1 cellular context compared by ENCODE assay signal in the genomic region with DNA sequence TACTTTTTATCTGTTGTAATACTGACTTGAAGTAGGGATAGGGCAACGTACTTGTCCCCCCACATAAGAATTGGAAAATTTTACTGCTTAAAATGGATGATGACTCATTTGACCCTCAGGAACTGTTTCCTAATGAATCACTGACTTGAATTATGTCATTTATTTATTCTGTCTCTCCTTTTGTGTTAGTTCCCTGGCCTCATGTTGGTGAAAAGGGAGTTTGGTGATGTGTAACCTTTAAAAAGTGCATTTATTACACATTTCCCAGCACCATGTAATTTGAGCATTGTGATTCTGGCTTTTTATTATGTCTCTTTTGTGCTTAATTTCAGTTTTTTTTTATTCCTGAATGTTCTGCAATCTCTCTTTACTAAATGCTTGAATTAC.
A peak's percentile ranks its signal among the peaks of the same experiment; 100 is the strongest.
TF ChIP-seq lines count a peak whose summit lies in the region.

No MANE protein-coding gene starts in this region.

TF ChIP-seq in HEK293, 187 proteins besides CTCF, POLR2A, EP300 and RAD21 (continued from another document and continues in another):
- TF ChIP-seq ZNF214 (tag by site-specific recombination; IDR thresholded peaks at IDR 0.05; ENCODE audit: borderline replicate concordance) (no peak), ZNF114 (tag by site-specific recombination; IDR thresholded peaks at IDR 0.05) (no peak), GLI4 (tag by site-specific recombination; IDR thresholded peaks at IDR 0.05) (no peak), ZFHX2 (tag by site-specific recombination; conservative IDR thresholded peaks at IDR 0.05) (no peak), ZNF391 (tag by site-specific recombination; IDR thresholded peaks at IDR 0.05; ENCODE audit: borderline replicate concordance, low read depth) (no peak), ZNF843 (tag by site-specific recombination; IDR thresholded peaks at IDR 0.05) (peak; percentile 81; the same call in 1 of the 2 replicates), ZNF792 (tag by site-specific recombination; IDR thresholded peaks at IDR 0.05) (no peak), RBAK (tag by site-specific recombination; IDR thresholded peaks at IDR 0.05) (no peak), ZSCAN30 (tag by site-specific recombination; IDR thresholded peaks at IDR 0.05) (no peak; the same call in 1 of the 2 replicates), ZFP3 (tag by site-specific recombination; IDR thresholded peaks at IDR 0.05; ENCODE audit: low read depth) (no peak), KLF10 (tag by site-specific recombination; IDR thresholded peaks at IDR 0.05) (0 out of 2 replicates have a peak, but pooled peaks have one; percentile 17), HOXD13 (CRISPR knock-in tag; IDR thresholded peaks at IDR 0.05; ENCODE audit: borderline replicate concordance) (peak; percentile 86; the same call in 1 of the 2 replicates), ZNF777 (tag by site-specific recombination; IDR thresholded peaks at IDR 0.05; ENCODE audit: borderline replicate concordance) (no peak), GLIS2 (tag by site-specific recombination; IDR thresholded peaks at IDR 0.05) (no peak), ZNF416 (tag by site-specific recombination; IDR thresholded peaks at IDR 0.05) (no peak), ZNF501 (tag by site-specific recombination; IDR thresholded peaks at IDR 0.05) (no peak), KLF7 (tag by site-specific recombination; IDR thresholded peaks at IDR 0.05; ENCODE audit: borderline replicate concordance) (no peak), ZNF654 (tag by site-specific recombination; IDR thresholded peaks at IDR 0.05; ENCODE audit: low read depth) (peak; percentile 12; the same call in 1 of the 2 replicates), GFI1B (tag by site-specific recombination; IDR thresholded peaks at IDR 0.05) (no peak), ZBTB7A (tag by site-specific recombination; IDR thresholded peaks at IDR 0.05; ENCODE audit: low read depth) (no peak), YY2 (tag by site-specific recombination; IDR thresholded peaks at IDR 0.05) (no peak), SALL2 (tag by site-specific recombination; IDR thresholded peaks at IDR 0.05; ENCODE audit: borderline replicate concordance) (no peak), ZNF350 (tag by site-specific recombination; IDR thresholded peaks at IDR 0.05) (no peak), ZNF24 (tag by site-specific recombination; IDR thresholded peaks at IDR 0.05) (peak; percentile 90), ZNF248 (tag by site-specific recombination; IDR thresholded peaks at IDR 0.05) (no peak), ZNF426 (tag by site-specific recombination; IDR thresholded peaks at IDR 0.05) (no peak), ZNF621 (tag by site-specific recombination; IDR thresholded peaks at IDR 0.05) (no peak), ZNF529 (tag by site-specific recombination; IDR thresholded peaks at IDR 0.05; ENCODE audit: insufficient replicate concordance) (peak; percentile 7), ZNF174 (tag by site-specific recombination; IDR thresholded peaks at IDR 0.05) (no peak), KLF1 (tag by site-specific recombination; IDR thresholded peaks at IDR 0.05) (no peak), ZNF473 (tag by site-specific recombination; IDR thresholded peaks at IDR 0.05) (no peak), KLF9 (tag by site-specific recombination; IDR thresholded peaks at IDR 0.05; ENCODE audit: low read depth) (no peak), ZNF2 (tag by site-specific recombination; IDR thresholded peaks at IDR 0.05) (no peak; the same call in 1 of the 2 replicates), WT1 (tag by site-specific recombination; IDR thresholded peaks at IDR 0.05) (peak; percentile 87), ZBTB21 (tag by site-specific recombination; IDR thresholded peaks at IDR 0.05) (peak; percentile 58; the same call in 1 of the 2 replicates), BCL11A (tag by site-specific recombination; IDR thresholded peaks at IDR 0.05; ENCODE audit: low read depth) (peak; percentile 86), ZNF311 (tag by site-specific recombination; IDR thresholded peaks at IDR 0.05; ENCODE audit: borderline replicate concordance) (no peak), ZNF660 (tag by site-specific recombination; IDR thresholded peaks at IDR 0.05) (peak; percentile 67; the same call in 1 of the 2 replicates), ZNF202 (tag by site-specific recombination; IDR thresholded peaks at IDR 0.05; ENCODE audit: borderline replicate concordance) (no peak), MYNN (tag by site-specific recombination; IDR thresholded peaks at IDR 0.05; ENCODE audit: borderline replicate concordance) (no peak), ZNF596 (tag by site-specific recombination; IDR thresholded peaks at IDR 0.05) (no peak), ZNF623 (tag by site-specific recombination; IDR thresholded peaks at IDR 0.05) (no peak), REPIN1 (tag by site-specific recombination; IDR thresholded peaks at IDR 0.05; ENCODE audit: low read depth) (no peak)
- TF ChIP-seq, protein P1, sequence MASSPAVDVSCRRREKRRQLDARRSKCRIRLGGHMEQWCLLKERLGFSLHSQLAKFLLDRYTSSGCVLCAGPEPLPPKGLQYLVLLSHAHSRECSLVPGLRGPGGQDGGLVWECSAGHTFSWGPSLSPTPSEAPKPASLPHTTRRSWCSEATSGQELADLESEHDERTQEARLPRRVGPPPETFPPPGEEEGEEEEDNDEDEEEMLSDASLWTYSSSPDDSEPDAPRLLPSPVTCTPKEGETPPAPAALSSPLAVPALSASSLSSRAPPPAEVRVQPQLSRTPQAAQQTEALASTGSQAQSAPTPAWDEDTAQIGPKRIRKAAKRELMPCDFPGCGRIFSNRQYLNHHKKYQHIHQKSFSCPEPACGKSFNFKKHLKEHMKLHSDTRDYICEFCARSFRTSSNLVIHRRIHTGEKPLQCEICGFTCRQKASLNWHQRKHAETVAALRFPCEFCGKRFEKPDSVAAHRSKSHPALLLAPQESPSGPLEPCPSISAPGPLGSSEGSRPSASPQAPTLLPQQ (tag by site-specific recombination; IDR thresholded peaks at IDR 0.05), result peak; percentile 90
- TF ChIP-seq, protein P2, sequence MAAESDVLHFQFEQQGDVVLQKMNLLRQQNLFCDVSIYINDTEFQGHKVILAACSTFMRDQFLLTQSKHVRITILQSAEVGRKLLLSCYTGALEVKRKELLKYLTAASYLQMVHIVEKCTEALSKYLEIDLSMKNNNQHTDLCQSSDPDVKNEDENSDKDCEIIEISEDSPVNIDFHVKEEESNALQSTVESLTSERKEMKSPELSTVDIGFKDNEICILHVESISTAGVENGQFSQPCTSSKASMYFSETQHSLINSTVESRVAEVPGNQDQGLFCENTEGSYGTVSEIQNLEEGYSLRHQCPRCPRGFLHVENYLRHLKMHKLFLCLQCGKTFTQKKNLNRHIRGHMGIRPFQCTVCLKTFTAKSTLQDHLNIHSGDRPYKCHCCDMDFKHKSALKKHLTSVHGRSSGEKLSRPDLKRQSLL (tag by site-specific recombination; IDR thresholded peaks at IDR 0.05), result no peak
- TF ChIP-seq, protein P3, sequence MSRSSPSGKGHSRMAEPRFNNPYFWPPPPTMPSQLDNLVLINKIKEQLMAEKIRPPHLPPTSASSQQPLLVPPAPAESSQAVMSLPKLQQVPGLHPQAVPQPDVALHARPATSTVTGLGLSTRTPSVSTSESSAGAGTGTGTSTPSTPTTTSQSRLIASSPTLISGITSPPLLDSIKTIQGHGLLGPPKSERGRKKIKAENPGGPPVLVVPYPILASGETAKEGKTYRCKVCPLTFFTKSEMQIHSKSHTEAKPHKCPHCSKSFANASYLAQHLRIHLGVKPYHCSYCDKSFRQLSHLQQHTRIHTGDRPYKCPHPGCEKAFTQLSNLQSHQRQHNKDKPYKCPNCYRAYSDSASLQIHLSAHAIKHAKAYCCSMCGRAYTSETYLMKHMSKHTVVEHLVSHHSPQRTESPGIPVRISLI (tag by site-specific recombination; IDR thresholded peaks at IDR 0.05), result peak; percentile 78
- TF ChIP-seq, protein P4, sequence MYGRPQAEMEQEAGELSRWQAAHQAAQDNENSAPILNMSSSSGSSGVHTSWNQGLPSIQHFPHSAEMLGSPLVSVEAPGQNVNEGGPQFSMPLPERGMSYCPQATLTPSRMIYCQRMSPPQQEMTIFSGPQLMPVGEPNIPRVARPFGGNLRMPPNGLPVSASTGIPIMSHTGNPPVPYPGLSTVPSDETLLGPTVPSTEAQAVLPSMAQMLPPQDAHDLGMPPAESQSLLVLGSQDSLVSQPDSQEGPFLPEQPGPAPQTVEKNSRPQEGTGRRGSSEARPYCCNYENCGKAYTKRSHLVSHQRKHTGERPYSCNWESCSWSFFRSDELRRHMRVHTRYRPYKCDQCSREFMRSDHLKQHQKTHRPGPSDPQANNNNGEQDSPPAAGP (tag by site-specific recombination; IDR thresholded peaks at IDR 0.05), result peak; percentile 39; the same call in 1 of the 2 replicates
- TF ChIP-seq, protein P5, sequence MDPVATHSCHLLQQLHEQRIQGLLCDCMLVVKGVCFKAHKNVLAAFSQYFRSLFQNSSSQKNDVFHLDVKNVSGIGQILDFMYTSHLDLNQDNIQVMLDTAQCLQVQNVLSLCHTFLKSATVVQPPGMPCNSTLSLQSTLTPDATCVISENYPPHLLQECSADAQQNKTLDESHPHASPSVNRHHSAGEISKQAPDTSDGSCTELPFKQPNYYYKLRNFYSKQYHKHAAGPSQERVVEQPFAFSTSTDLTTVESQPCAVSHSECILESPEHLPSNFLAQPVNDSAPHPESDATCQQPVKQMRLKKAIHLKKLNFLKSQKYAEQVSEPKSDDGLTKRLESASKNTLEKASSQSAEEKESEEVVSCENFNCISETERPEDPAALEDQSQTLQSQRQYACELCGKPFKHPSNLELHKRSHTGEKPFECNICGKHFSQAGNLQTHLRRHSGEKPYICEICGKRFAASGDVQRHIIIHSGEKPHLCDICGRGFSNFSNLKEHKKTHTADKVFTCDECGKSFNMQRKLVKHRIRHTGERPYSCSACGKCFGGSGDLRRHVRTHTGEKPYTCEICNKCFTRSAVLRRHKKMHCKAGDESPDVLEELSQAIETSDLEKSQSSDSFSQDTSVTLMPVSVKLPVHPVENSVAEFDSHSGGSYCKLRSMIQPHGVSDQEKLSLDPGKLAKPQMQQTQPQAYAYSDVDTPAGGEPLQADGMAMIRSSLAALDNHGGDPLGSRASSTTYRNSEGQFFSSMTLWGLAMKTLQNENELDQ (tag by site-specific recombination; IDR thresholded peaks at IDR 0.05; ENCODE audit: low read depth), result no peak
- TF ChIP-seq, protein P6, sequence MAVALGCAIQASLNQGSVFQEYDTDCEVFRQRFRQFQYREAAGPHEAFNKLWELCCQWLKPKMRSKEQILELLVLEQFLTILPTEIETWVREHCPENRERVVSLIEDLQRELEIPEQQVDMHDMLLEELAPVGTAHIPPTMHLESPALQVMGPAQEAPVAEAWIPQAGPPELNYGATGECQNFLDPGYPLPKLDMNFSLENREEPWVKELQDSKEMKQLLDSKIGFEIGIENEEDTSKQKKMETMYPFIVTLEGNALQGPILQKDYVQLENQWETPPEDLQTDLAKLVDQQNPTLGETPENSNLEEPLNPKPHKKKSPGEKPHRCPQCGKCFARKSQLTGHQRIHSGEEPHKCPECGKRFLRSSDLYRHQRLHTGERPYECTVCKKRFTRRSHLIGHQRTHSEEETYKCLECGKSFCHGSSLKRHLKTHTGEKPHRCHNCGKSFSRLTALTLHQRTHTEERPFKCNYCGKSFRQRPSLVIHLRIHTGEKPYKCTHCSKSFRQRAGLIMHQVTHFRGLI (tag by site-specific recombination; IDR thresholded peaks at IDR 0.05), result no peak
- TF ChIP-seq, protein P7, sequence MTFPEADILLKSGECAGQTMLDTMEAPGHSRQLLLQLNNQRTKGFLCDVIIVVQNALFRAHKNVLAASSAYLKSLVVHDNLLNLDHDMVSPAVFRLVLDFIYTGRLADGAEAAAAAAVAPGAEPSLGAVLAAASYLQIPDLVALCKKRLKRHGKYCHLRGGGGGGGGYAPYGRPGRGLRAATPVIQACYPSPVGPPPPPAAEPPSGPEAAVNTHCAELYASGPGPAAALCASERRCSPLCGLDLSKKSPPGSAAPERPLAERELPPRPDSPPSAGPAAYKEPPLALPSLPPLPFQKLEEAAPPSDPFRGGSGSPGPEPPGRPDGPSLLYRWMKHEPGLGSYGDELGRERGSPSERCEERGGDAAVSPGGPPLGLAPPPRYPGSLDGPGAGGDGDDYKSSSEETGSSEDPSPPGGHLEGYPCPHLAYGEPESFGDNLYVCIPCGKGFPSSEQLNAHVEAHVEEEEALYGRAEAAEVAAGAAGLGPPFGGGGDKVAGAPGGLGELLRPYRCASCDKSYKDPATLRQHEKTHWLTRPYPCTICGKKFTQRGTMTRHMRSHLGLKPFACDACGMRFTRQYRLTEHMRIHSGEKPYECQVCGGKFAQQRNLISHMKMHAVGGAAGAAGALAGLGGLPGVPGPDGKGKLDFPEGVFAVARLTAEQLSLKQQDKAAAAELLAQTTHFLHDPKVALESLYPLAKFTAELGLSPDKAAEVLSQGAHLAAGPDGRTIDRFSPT (tag by site-specific recombination; IDR thresholded peaks at IDR 0.05), result peak; percentile 81
- TF ChIP-seq, protein P8, sequence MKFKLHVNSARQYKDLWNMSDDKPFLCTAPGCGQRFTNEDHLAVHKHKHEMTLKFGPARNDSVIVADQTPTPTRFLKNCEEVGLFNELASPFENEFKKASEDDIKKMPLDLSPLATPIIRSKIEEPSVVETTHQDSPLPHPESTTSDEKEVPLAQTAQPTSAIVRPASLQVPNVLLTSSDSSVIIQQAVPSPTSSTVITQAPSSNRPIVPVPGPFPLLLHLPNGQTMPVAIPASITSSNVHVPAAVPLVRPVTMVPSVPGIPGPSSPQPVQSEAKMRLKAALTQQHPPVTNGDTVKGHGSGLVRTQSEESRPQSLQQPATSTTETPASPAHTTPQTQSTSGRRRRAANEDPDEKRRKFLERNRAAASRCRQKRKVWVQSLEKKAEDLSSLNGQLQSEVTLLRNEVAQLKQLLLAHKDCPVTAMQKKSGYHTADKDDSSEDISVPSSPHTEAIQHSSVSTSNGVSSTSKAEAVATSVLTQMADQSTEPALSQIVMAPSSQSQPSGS (tag by site-specific recombination; IDR thresholded peaks at IDR 0.05; ENCODE audit: low read depth), result peak; percentile 85
- TF ChIP-seq, protein P9, sequence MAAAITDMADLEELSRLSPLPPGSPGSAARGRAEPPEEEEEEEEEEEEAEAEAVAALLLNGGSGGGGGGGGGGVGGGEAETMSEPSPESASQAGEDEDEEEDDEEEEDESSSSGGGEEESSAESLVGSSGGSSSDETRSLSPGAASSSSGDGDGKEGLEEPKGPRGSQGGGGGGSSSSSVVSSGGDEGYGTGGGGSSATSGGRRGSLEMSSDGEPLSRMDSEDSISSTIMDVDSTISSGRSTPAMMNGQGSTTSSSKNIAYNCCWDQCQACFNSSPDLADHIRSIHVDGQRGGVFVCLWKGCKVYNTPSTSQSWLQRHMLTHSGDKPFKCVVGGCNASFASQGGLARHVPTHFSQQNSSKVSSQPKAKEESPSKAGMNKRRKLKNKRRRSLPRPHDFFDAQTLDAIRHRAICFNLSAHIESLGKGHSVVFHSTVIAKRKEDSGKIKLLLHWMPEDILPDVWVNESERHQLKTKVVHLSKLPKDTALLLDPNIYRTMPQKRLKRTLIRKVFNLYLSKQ (tag by site-specific recombination; IDR thresholded peaks at IDR 0.05; ENCODE audit: borderline replicate concordance), result no peak
- TF ChIP-seq, protein P10, sequence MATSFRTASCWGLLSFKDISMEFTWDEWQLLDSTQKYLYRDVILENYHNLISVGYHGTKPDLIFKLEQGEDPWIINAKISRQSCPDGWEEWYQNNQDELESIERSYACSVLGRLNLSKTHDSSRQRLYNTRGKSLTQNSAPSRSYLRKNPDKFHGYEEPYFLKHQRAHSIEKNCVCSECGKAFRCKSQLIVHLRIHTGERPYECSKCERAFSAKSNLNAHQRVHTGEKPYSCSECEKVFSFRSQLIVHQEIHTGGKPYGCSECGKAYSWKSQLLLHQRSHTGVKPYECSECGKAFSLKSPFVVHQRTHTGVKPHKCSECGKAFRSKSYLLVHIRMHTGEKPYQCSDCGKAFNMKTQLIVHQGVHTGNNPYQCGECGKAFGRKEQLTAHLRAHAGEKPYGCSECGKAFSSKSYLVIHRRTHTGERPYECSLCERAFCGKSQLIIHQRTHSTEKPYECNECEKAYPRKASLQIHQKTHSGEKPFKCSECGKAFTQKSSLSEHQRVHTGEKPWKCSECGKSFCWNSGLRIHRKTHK (tag by site-specific recombination; IDR thresholded peaks at IDR 0.05), result no peak
